Comparison of ENCODE assay signal across 28 cellular contexts in the genomic region with DNA sequence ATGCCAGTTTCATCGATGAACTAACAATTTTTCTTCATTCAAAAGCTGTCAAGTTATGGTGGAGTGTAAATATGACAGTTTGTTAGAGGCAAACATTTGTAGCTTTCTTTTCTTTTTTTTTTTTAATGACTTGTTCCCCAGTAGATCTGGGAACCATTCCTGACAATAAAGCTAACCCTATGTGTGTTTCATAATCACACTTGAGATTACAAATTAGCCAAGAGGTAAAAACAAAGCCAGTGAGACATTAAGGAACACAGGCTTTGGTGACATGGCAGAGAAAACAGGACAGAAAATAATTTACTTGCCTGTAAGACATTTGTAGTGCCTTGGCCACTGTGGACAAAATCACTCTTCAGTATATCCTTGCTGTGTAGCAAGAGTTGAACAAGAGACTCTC.
"Had no signal": no experiment of that assay in that cellular context is flagged by ENCODE, and none has a peak within 500 bp of the region (broad histone marks: within the 10 kb centered on the region; RNA-seq: fewer than 3 reads in every experiment).

No MANE protein-coding gene starts in this region.

- H3K9me3 ChIP-seq: adrenal gland, body of pancreas, colonic mucosa, heart left ventricle had no signal

- H3K27me3 Mint-ChIP-seq: activated CD4-positive, alpha-beta memory T cell treated with anti-CD3 and anti-CD28 coated beads, Interleukin-2, amount 10 ng/mL, durations not matched to agents 7 days and 5 days; activated CD4-positive, alpha-beta T cell treated with anti-CD3 and anti-CD28 coated beads for 36 hours; activated CD4-positive, alpha-beta T cell treated with anti-CD3 and anti-CD28 coated beads, Interleukin-2, amount 10 ng/mL, durations not matched to agents 7 days and 5 days; activated naive CD4-positive, alpha-beta T cell treated with anti-CD3 and anti-CD28 coated beads, Interleukin-2, amount 50 U/mL, for 24 hours; activated naive CD8-positive, alpha-beta T cell treated with anti-CD3 and anti-CD28 coated beads for 36 hours; activated naive CD8-positive, alpha-beta T cell treated with anti-CD3 and anti-CD28 coated beads, Interleukin-2, amount 50 U/mL, for 24 hours; activated T-cell treated with anti-CD3 and anti-CD28 coated beads, Interleukin-2, amount 50 U/mL, for 24 hours had no signal

- ATAC-seq: activated CD4-positive, alpha-beta T cell treated with anti-CD3 and anti-CD28 coated beads for 36 hours; activated naive CD8-positive, alpha-beta T cell treated with anti-CD3 and anti-CD28 coated beads, Interleukin-2, amount 50 U/mL, for 24 hours; body of pancreas; esophagus mucosa; heart left ventricle; WTC11 had no signal

- H3K27ac Mint-ChIP-seq: activated CD4-positive, alpha-beta memory T cell treated with anti-CD3 and anti-CD28 coated beads, Interleukin-2, amount 10 ng/mL, durations not matched to agents 7 days and 5 days; activated CD4-positive, alpha-beta T cell treated with anti-CD3 and anti-CD28 coated beads for 36 hours; activated CD4-positive, alpha-beta T cell treated with anti-CD3 and anti-CD28 coated beads, Interleukin-2, amount 10 ng/mL, durations not matched to agents 7 days and 5 days; activated naive CD4-positive, alpha-beta T cell treated with anti-CD3 and anti-CD28 coated beads for 36 hours; activated naive CD4-positive, alpha-beta T cell treated with anti-CD3 and anti-CD28 coated beads, Interleukin-2, amount 50 U/mL, for 24 hours; activated naive CD8-positive, alpha-beta T cell treated with anti-CD3 and anti-CD28 coated beads for 36 hours; activated naive CD8-positive, alpha-beta T cell treated with anti-CD3 and anti-CD28 coated beads, Interleukin-2, amount 50 U/mL, for 24 hours; activated T-cell treated with anti-CD3 and anti-CD28 coated beads, Interleukin-2, amount 50 U/mL, for 24 hours; activated T-helper 1 cell treated with anti-CD3 and anti-CD28 coated beads, Interleukin-12 subunit alpha, Interleukin-12 subunit beta, Interleukin-2, Interleukin-4 antibody, amounts not matched to agents 30 ng/mL and 10 ng/mL and 1 ng/mL, durations not matched to agents 14 hours and 24 hours and 36 hours; activated T-helper 2 cell treated with anti-CD3 and anti-CD28 coated beads, Interferon-gamma antibody, Interleukin-2, Interleukin-4, amounts not matched to agents 10 μg/mL and 5 μg/mL and 100 μg/mL, durations not matched to agents 14 hours and 24 hours and 36 hours; WTC11 had no signal

- H3K4me1 Mint-ChIP-seq: WTC11 had no signal

- H3K36me3 ChIP-seq: adrenal gland, colonic mucosa, heart left ventricle had no signal

- H3K4me3 ChIP-seq: adrenal gland, body of pancreas, colonic mucosa, heart left ventricle had no signal

- H3K4me1 ChIP-seq: adrenal gland, body of pancreas, colonic mucosa, heart left ventricle had no signal

- DNase-seq: activated CD4-positive, alpha-beta memory T cell treated with anti-CD3 and anti-CD28 coated beads, Interleukin-2, amount 10 ng/mL, durations not matched to agents 7 days and 5 days; activated CD4-positive, alpha-beta T cell treated with anti-CD3 and anti-CD28 coated beads for 36 hours; activated CD4-positive, alpha-beta T cell treated with anti-CD3 and anti-CD28 coated beads, Interleukin-2, amount 10 ng/mL, durations not matched to agents 7 days and 5 days; activated CD4-positive, alpha-beta T cell treated with anti-CD3 and anti-CD28 coated beads, Interleukin-2, amount 50 U/mL, for 4 hours; activated CD8-positive, alpha-beta memory T cell treated with anti-CD3 and anti-CD28 coated beads, Interleukin-2, amount 50 U/mL, for 48 hours; activated effector memory CD4-positive, alpha-beta T cell treated with anti-CD3 and anti-CD28 coated beads, Interleukin-2, amount 50 U/mL, for 16 hours; activated naive CD4-positive, alpha-beta T cell treated with anti-CD3 and anti-CD28 coated beads for 36 hours; activated naive CD8-positive, alpha-beta T cell treated with anti-CD3 and anti-CD28 coated beads for 36 hours; activated naive CD8-positive, alpha-beta T cell treated with anti-CD3 and anti-CD28 coated beads, Interleukin-2, amount 50 U/mL, for 24 hours; activated T-cell treated with anti-CD3 and anti-CD28 coated beads for 4 hours; activated T-cell treated with anti-CD3 and anti-CD28 coated beads, Interleukin-2, amount 50 U/mL, for 24 hours; adrenal gland; amygdala; aorta; body of pancreas; central memory CD4-positive, alpha-beta T cell; cerebellar nuclear complex; colonic mucosa; effector CD8-positive, alpha-beta T cell; foreskin fibroblast; glutamatergic neuron; heart left ventricle; T-helper 2 cell had no signal

- H3K27me3 ChIP-seq: adrenal gland, body of pancreas, colonic mucosa, heart left ventricle had no signal

- H3K4me3 Mint-ChIP-seq: activated CD4-positive, alpha-beta memory T cell treated with anti-CD3 and anti-CD28 coated beads, Interleukin-2, amount 10 ng/mL, durations not matched to agents 7 days and 5 days; activated CD4-positive, alpha-beta T cell treated with anti-CD3 and anti-CD28 coated beads for 36 hours; activated CD4-positive, alpha-beta T cell treated with anti-CD3 and anti-CD28 coated beads, Interleukin-2, amount 10 ng/mL, durations not matched to agents 7 days and 5 days; activated naive CD4-positive, alpha-beta T cell treated with anti-CD3 and anti-CD28 coated beads for 36 hours; activated naive CD4-positive, alpha-beta T cell treated with anti-CD3 and anti-CD28 coated beads, Interleukin-2, amount 50 U/mL, for 24 hours; activated naive CD8-positive, alpha-beta T cell treated with anti-CD3 and anti-CD28 coated beads for 36 hours; activated naive CD8-positive, alpha-beta T cell treated with anti-CD3 and anti-CD28 coated beads, Interleukin-2, amount 50 U/mL, for 24 hours; activated T-cell treated with anti-CD3 and anti-CD28 coated beads, Interleukin-2, amount 50 U/mL, for 24 hours; activated T-helper 1 cell treated with anti-CD3 and anti-CD28 coated beads, Interleukin-12 subunit alpha, Interleukin-12 subunit beta, Interleukin-2, Interleukin-4 antibody, amounts not matched to agents 30 ng/mL and 10 ng/mL and 1 ng/mL, durations not matched to agents 14 hours and 24 hours and 36 hours; WTC11 had no signal

- H3K9me3 Mint-ChIP-seq: activated naive CD4-positive, alpha-beta T cell treated with anti-CD3 and anti-CD28 coated beads for 36 hours; WTC11 had no signal

- H3K36me3 Mint-ChIP-seq: WTC11 had no signal
